22 cellular contexts compared by ENCODE assay signal in the genomic region with DNA sequence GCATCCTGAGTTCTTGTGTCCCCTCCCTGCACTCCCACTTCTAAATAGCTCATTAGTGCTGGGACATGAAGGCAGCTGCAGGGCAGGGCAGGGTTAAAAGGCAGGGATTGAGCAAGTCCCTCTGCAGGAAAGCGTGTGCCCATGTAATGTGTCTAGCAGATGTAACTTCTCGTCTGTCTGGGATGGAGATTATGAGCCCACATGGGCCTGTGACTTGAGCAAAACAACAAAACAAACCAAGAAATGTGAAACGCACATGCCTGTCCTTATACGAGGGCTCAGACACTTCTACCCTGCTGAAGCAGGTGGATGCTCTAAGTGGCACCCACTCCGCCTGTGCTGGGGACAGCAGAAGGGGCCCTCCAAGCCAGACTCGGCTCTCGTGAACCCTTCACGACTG. TPM values are rescaled to one million over a fixed set of nuclear protein-coding genes. Genes with fewer than 3 reads are reported as not detected.
DNase-seq lines count a peak whose midpoint lies in the region; ATAC-seq and TF ChIP-seq lines count a peak whose summit lies in the region.
"Had no signal": no experiment of that assay in that cellular context is flagged by ENCODE, and none has a peak within 500 bp of the region (broad histone marks: within the 10 kb centered on the region; RNA-seq: fewer than 3 reads in every experiment).

No MANE protein-coding gene starts in this region.

- no peaks in the 10 kb centered on the region for H3K36me3 ChIP-seq in heart left ventricle
- H3K36me3 ChIP-seq: Peyer's patch had no signal

- peak in 3 of 4 donors; percentile 34 to 63 (median 60) for ATAC-seq in heart left ventricle
- peak; percentile 32 for ATAC-seq in sciatic nerve
- ATAC-seq in GM18505 (IDR thresholded peaks at IDR 0.05; ENCODE audit: unreplicated experiment) = no peak
- ATAC-seq in HG02798 (IDR thresholded peaks at IDR 0.05; ENCODE audit: poor library complexity, unreplicated experiment) = no peak
- ATAC-seq: CD8-positive, alpha-beta T cell had no signal

- H3K4me1 ChIP-seq in heart left ventricle = peaks cover 0 to 30% (median 13%) of the 10 kb centered on the region in 12 donors
- H3K4me1 ChIP-seq: Peyer's patch had no signal

- TF ChIP-seq CTCF in AG10803 (conservative IDR thresholded peaks at IDR 0.05; ENCODE audit: low read length) = no peak
- TF ChIP-seq CTCF in heart left ventricle (IDR thresholded peaks at IDR 0.05) = no peak

- intact Hi-C loops in heart left ventricle (cut with DNase I) = no loop called here
- intact Hi-C loops in sciatic nerve (cut with DNase I) = no loop called here

- no peaks in the 10 kb centered on the region for H3K27me3 ChIP-seq in heart left ventricle
- H3K27me3 ChIP-seq: Peyer's patch had no signal

- WGBS in heart left ventricle, 4 donors = 52 to 71% (median 62%) methylated on average over 8 of the region's 8 CpGs

- peak overlapping the region in 10 of 12 donors; percentile 27 to 65 (median 57) for H3K27ac ChIP-seq in heart left ventricle
- H3K27ac ChIP-seq: SK-N-MC had no signal

- TF ChIP-seq POLR2A in heart left ventricle (IDR thresholded peaks at IDR 0.05) (no peak), GM18505 (IDR thresholded peaks at IDR 0.05; ENCODE audit: borderline replicate concordance, extremely low read depth, insufficient read depth, insufficient read length) (no peak)

- peak; percentile 67 for DNase-seq in AG10803 (ENCODE audit: low read depth)
- peak; percentile 99 for DNase-seq in NCI-H524 treated with DMSO at 0.1 percent for 48 hours (lab: John Stamatoyannopoulos, UW)
- peak in 1 of 5 donors; percentile 53 for DNase-seq in heart left ventricle
- no peak for DNase-seq in sciatic nerve (ENCODE audit: low spot score)
- no peak for DNase-seq in epidermal melanocyte (ENCODE audit: insufficient read length, low spot score)
- no peak for DNase-seq in A172 (ENCODE audit: low spot score)
- DNase-seq: CD8-positive, alpha-beta T cell; dermis blood vessel endothelial cell; HCEC 1CT; NCI-H1417 treated with DMSO at 0.1 percent for 48 hours; Peyer's patch; stimulated activated CD4-positive, alpha-beta T cell treated with anti-CD3 and anti-CD28 coated beads, Interleukin-2, amount 100 ng/mL, for 48 hours had no signal

- H3K9me3 ChIP-seq in heart left ventricle = peaks cover 0 to 24% (median 7%) of the 10 kb centered on the region in 12 donors

- H3K4me3 ChIP-seq in AG10803 (ENCODE audit: low read length) (no peak overlapping the region), heart left ventricle (no peak overlapping the region)
- H3K4me3 ChIP-seq: Peyer's patch, SK-N-MC had no signal

RNA-seq across cellular contexts. Expression of a gene that starts 22.2 kb away (rescaled TPM):
- 100 to 1,000 TPM; 239 to 493 (median 385) TPM for total RNA-seq in heart left ventricle
- polyA plus RNA-seq in heart left ventricle = 100 to 1,000 TPM; 202 to 217 TPM
- total RNA-seq in sciatic nerve = 152 TPM
- total RNA-seq in A172 (2014; rRNA removed; shearing (Covaris generic)) = 64.7 and 70.9 TPM in 2 replicates

RNA-seq across cellular contexts. Expression of a gene that starts 22.3 kb away (rescaled TPM):
- total RNA-seq in heart left ventricle (1 to 10 TPM; 2.5 to 7.6 (median 6.2) TPM), sciatic nerve (6.7 TPM)
- polyA plus RNA-seq in heart left ventricle = 1 to 10 TPM; 2.4 to 3.3 TPM
- total RNA-seq in A172 (2014; rRNA removed; shearing (Covaris generic)) = 12.6 and 13.8 TPM in 2 replicates

RNA-seq across cellular contexts. Expression of a gene that starts 40.7 kb away (rescaled TPM):
- not detected for total RNA-seq in heart left ventricle
- not detected for polyA plus RNA-seq in heart left ventricle
- total RNA-seq in sciatic nerve = not detected
- not detected in 2 replicates for total RNA-seq in A172 (2014; rRNA removed; shearing (Covaris generic))
- total RNA-seq: activated T-helper 2 cell treated with anti-CD3 and anti-CD28 coated beads, Interferon-gamma antibody, Interleukin-2, Interleukin-4, amounts not matched to agents 10 μg/mL and 5 μg/mL and 100 μg/mL, durations not matched to agents 14 hours and 24 hours and 36 hours; CD8-positive, alpha-beta T cell; dermis blood vessel endothelial cell; endothelial cell of umbilical vein; liver; myocyte; osteocyte; Peyer's patch; skeletal muscle tissue; T-helper 2 cell treated with Interferon-gamma antibody and Interleukin-4, amounts not matched to agents 100 ng/mL and 5 ng/mL, for 36 hours had no signal
- polyA plus RNA-seq: endothelial cell of umbilical vein, liver had no signal

Comparison
In these comparisons a context has a peak if more than half of its experiments do, and no peak if none do; other contexts are left out.
1. DNase-seq: peak in AG10803 (single experiment) and NCI-H524 treated with DMSO at 0.1 percent for 48 hours (single experiment); none in sciatic nerve (single experiment), epidermal melanocyte (single experiment) and A172 (single experiment).
2. ATAC-seq: peak in heart left ventricle (3 of 4) and sciatic nerve (single experiment); none in GM18505 (single experiment) and HG02798 (single experiment).